Comparison of ENCODE assay signal across 8 cellular contexts in the genomic region with DNA sequence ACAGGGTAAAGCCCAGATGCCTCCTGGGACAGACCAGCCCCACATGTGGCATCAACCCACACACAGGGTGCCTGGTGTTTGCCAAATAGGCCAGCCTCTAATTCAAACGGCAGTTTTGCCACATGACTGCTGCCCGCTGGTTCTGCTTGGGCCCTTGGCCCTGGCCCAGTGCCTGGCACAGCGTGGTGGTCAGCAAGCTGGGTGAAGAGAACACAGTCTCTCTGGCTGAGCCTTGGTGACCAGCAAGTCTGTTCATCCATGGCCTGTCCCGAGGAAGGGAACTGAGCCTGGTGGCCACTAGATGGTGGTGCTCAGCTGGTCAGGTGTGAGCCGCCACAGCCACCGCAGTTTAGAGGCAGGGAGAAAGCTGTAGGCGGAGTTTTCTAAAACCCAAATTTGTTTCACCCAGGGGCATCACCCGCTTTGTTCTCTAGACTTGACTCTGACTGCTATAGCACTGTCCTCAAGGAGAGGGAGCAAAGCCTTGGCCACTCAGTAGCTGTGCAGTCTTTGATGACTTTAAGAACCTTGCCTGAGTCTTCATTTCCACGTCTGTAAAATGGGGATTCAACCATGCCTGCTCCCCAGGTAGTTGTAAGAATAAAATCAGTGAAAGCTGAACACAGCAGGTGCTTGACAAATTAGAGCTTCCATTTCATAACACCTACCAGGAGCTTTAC. TPM values are rescaled to one million over a fixed set of nuclear protein-coding genes. Genes with fewer than 3 reads are reported as not detected.
A peak's percentile ranks its signal among the peaks of the same experiment; 100 is the strongest.
DNase-seq lines count a peak whose midpoint lies in the region; ATAC-seq, FAIRE-seq and TF ChIP-seq lines count a peak whose summit lies in the region.

No MANE protein-coding gene starts in this region.

- no peak overlapping the region for H3K27ac Mint-ChIP-seq in T-cell

- DNase-seq in D721Med (ENCODE audit: insufficient read length, low spot score) (peak; percentile 86), NCI-H1092 treated with DMSO at 0.1 percent for 48 hours (lab: John Stamatoyannopoulos, UW) (peak; percentile 71), T-cell (peak in 32 of 34 experiments; percentile 19 to 63 (median 38)), amygdala (lab: John Stamatoyannopoulos, UW) (peak in 50 of 56 donors; percentile 31 to 87 (median 68)), left ventricle myocardium superior (peak; percentile 86), cortex of kidney (lab: John Stamatoyannopoulos, UW) (no peak)

- H3K27me3 Mint-ChIP-seq in T-cell = peaks cover 13 to 31% of the 10 kb centered on the region in 2 donors

- H3K36me3 Mint-ChIP-seq in T-cell = no peaks in the 10 kb centered on the region

- FAIRE-seq in D721Med (lab: Jason Lieb, UNC) = no peak

- CTCF ChIA-PET in T-cell (lab: Charles Lee) = interaction anchor here in 1 of 2 donors (0.9 to 1.0 kb wide), 2 partner anchors 69 to 104 kb away, joined by 3 read pairs; no protein-coding TSS in a partner anchor

- intact Hi-C loops in left ventricle myocardium superior (cut with micrococcal nuclease) = loop anchor here (5.0 to 10.0 kb wide), 2 partner anchors 102 to 175 kb away; no protein-coding TSS in a partner anchor

- peak; percentile 96 for TF ChIP-seq CTCF in D721Med (IDR thresholded peaks at IDR 0.05; ENCODE audit: insufficient read depth, missing control alignments)

- H3K9ac ChIP-seq in rectal smooth muscle tissue (ENCODE audit: low read length) = peak overlapping the region; percentile 16

- H3K4me3 ChIP-seq in rectal smooth muscle tissue (ENCODE audit: low read length) = no peak overlapping the region

- H3K4me3 Mint-ChIP-seq in T-cell = no peak overlapping the region

- peaks cover 13% of the 10 kb centered on the region for H3K4me1 ChIP-seq in rectal smooth muscle tissue (ENCODE audit: control insufficient read depth, insufficient read depth, low read length)

- no peaks in the 10 kb centered on the region for H3K36me3 ChIP-seq in rectal smooth muscle tissue (ENCODE audit: control insufficient read depth, insufficient read depth, low read length)

- no peaks in the 10 kb centered on the region for H3K4me1 Mint-ChIP-seq in T-cell

- ATAC-seq in GM21825 (IDR thresholded peaks at IDR 0.05; ENCODE audit: unreplicated experiment) = peak; percentile 79
- peak; percentile 79 to 93 (median 88) for ATAC-seq in T-cell (replicated peaks in 1 of 4)
- peak; percentile 81 for ATAC-seq in left ventricle myocardium superior

- POLR2A ChIA-PET in T-cell (lab: Charles Lee) = no interaction called here

- H3K27ac ChIP-seq in rectal smooth muscle tissue (ENCODE audit: low read depth, low read length) = no peak overlapping the region

- H3K27me3 ChIP-seq in rectal smooth muscle tissue (ENCODE audit: control insufficient read depth, insufficient read depth, low read length) = no peaks in the 10 kb centered on the region

- no peaks in the 10 kb centered on the region for H3K9me3 Mint-ChIP-seq in T-cell

RNA-seq across cellular contexts. Expression of a gene that starts 4.7 kb away (rescaled TPM):
- not detected for total RNA-seq in T-cell
- 4.2 TPM for total RNA-seq in left ventricle myocardium superior

RNA-seq across cellular contexts. Expression of a gene that starts 20.8 kb away (rescaled TPM):
- total RNA-seq in T-cell = 100 to 1,000 TPM in 2 of 5 donors, 10 to 100 TPM in 3; 83.1 to 127 (median 96.0) TPM
- total RNA-seq in left ventricle myocardium superior = 54.4 TPM

RNA-seq across cellular contexts. Expression of a gene that starts 27.5 kb away (rescaled TPM):
- 1 to 10 TPM in 1 of 5 donors, under 1 TPM in 4; 0.37 to 1.2 (median 0.62) TPM for total RNA-seq in T-cell
- 3.2 TPM for total RNA-seq in left ventricle myocardium superior

RNA-seq across cellular contexts. Expression of a gene that starts 48.1 kb away (rescaled TPM):
- total RNA-seq in T-cell (not detected), left ventricle myocardium superior (15.2 TPM)
